In the genomic region with DNA sequence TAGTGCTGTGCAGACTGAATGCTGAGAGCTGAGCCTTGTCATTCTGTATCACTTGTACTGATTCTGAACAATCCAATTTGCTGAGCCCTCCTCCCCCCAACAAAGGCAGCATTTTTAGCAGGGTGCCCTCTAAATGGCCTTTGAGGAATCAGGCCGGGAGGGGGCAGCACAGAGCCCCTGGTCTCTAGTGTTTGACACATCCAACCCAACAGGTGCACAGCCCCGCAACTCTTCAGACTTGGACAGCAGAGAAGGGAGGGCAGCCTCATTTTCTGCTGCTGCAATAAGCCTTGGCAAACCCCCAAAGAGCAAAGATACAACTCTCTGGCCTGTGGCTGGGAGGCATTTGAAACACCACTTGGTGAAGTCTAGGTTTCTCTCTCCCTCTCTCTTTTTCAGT, we compare ENCODE assay signal across 9 cellular contexts. TPM values are rescaled to one million over a fixed set of nuclear protein-coding genes. Genes with fewer than 3 reads are reported as not detected.
DNase-seq lines count a peak whose midpoint lies in the region; ATAC-seq and TF ChIP-seq lines count a peak whose summit lies in the region.
"Had no signal": no experiment of that assay in that cellular context is flagged by ENCODE, and none has a peak within 500 bp of the region (broad histone marks: within the 10 kb centered on the region; RNA-seq: fewer than 3 reads in every experiment).

No MANE protein-coding gene starts in this region.

- H3K27me3 Mint-ChIP-seq in H9 (ENCODE audit: low read depth) (peaks cover 5% of the 10 kb centered on the region), immature natural killer cell (ENCODE audit: low read depth in 3 of 3) (peaks cover 0 to 5% (median 2%) of the 10 kb centered on the region in 3 donors)
- H3K27me3 Mint-ChIP-seq in activated naive CD8-positive, alpha-beta T cell treated with anti-CD3 and anti-CD28 coated beads, Interleukin-2, amount 10 ng/mL, durations not matched to agents 7 days and 5 days, result no peaks in the 10 kb centered on the region

- no peak overlapping the region for H3K18ac ChIP-seq in H9 (ENCODE audit: insufficient read length, low read depth, low read length)

- H3K79me1 ChIP-seq in H9 (ENCODE audit: insufficient read depth, low read depth, low read length, poor library complexity, severe bottlenecking), result no peaks in the 10 kb centered on the region

- no peak overlapping the region for H2BK120ac ChIP-seq in H9 (ENCODE audit: low read depth, low read length, poor library complexity, severe bottlenecking)

- no TSS peak for BruUV-seq in PC-9 (replicated peaks; lab: Mats Ljungman, UMichigan)

- no peak overlapping the region for H4K5ac ChIP-seq in H9 (ENCODE audit: insufficient read length, low read depth, low read length)

- no peak overlapping the region for H3K27ac Mint-ChIP-seq in H9
- no peak overlapping the region for H3K27ac Mint-ChIP-seq in activated naive CD8-positive, alpha-beta T cell treated with anti-CD3 and anti-CD28 coated beads, Interleukin-2, amount 10 ng/mL, durations not matched to agents 7 days and 5 days
- H3K27ac Mint-ChIP-seq in immature natural killer cell, result no peak overlapping the region

- no peak overlapping the region for H3K4me3 ChIP-seq in PC-9
- H3K4me3 ChIP-seq: SK-N-MC had no signal

- H4K8ac ChIP-seq in H9 (replicated peaks; ENCODE audit: insufficient read length, low read depth, low read length), result no peak overlapping the region

- H2BK5ac ChIP-seq in H9 (ENCODE audit: insufficient read length, low read length), result no peak overlapping the region

- no peak overlapping the region for H4K91ac ChIP-seq in H9 (ENCODE audit: insufficient read length, low read depth, low read length)

- no peak overlapping the region for H2AK5ac ChIP-seq in H9 (ENCODE audit: insufficient read length, low read length)

- no peak overlapping the region for H2BK20ac ChIP-seq in H9 (ENCODE audit: low read depth, low read length, poor library complexity, severe bottlenecking)

- H3K14ac ChIP-seq in H9 (ENCODE audit: insufficient read depth, low read length), result no peak overlapping the region

- H3K79me2 ChIP-seq in H9 (ENCODE audit: insufficient read depth, low read length) (no peaks in the 10 kb centered on the region), PC-9 (ENCODE audit: low read depth) (no peaks in the 10 kb centered on the region)

- H3K4me2 ChIP-seq in H9 (ENCODE audit: insufficient read depth, insufficient read length, low read length), result no peak overlapping the region
- no peak overlapping the region for H3K4me2 ChIP-seq in PC-9

- intact Hi-C loops in PC-9 (cut with micrococcal nuclease; ENCODE audit: unreplicated experiment), result no loop called here

- H3K23ac ChIP-seq in H9 (ENCODE audit: insufficient read length, low read depth, low read length), result no peak overlapping the region

- no peaks in the 10 kb centered on the region for H4K20me1 ChIP-seq in H9 (ENCODE audit: control insufficient read depth, insufficient read depth, insufficient read length)
- no peaks in the 10 kb centered on the region for H4K20me1 ChIP-seq in PC-9 (ENCODE audit: insufficient read depth)

- CTCF ChIA-PET in PC-9 (lab: Charles Lee), result no interaction called here

- TF ChIP-seq CTCF in H9 (conservative IDR thresholded peaks at IDR 0.05), result peak; percentile 63
- TF ChIP-seq CTCF in PC-9 (conservative IDR thresholded peaks at IDR 0.05), result peak; percentile 70

- no peak overlapping the region for H3K9ac ChIP-seq in H9 (ENCODE audit: extremely low read depth, insufficient read length, low read length)

- H3K9me3 ChIP-seq in H9 (ENCODE audit: control insufficient read depth, low read depth, low read length) (peaks cover 53% of the 10 kb centered on the region), PC-9 (ENCODE audit: insufficient read depth, low read depth) (no peaks in the 10 kb centered on the region)

- H3K4me1 Mint-ChIP-seq in H9 (peaks cover 0 to 5% of the 10 kb centered on the region in 2 experiments; a peak in 3 of 4 replicates), immature natural killer cell (no peaks in the 10 kb centered on the region)
- no peaks in the 10 kb centered on the region for H3K4me1 Mint-ChIP-seq in activated naive CD8-positive, alpha-beta T cell treated with anti-CD3 and anti-CD28 coated beads, Interleukin-2, amount 10 ng/mL, durations not matched to agents 7 days and 5 days

- WGBS in H9 (ENCODE audit: extremely low coverage, insufficient read length, low lambda C conversion rate), result no CpG with 5 or more reads among the region's 2 CpGs

- no peak overlapping the region for H2BK15ac ChIP-seq in H9 (ENCODE audit: low read depth, low read length)

- no peaks in the 10 kb centered on the region for H3F3A ChIP-seq in PC-9 (ENCODE audit: insufficient read depth, low read depth)

- no peaks in the 10 kb centered on the region for H3K36me3 ChIP-seq in PC-9 (ENCODE audit: low read depth)

- no peaks in the 10 kb centered on the region for H3K23me2 ChIP-seq in H9 (ENCODE audit: insufficient read length, low read depth, low read length, poor library complexity, severe bottlenecking)

- H3K27ac ChIP-seq in H9 (ENCODE audit: insufficient read length, low read depth, low read length) (no peak overlapping the region), PC-9 (no peak overlapping the region)
- H3K27ac ChIP-seq: SK-N-MC had no signal

- no peaks in the 10 kb centered on the region; the same call in 1 of the 2 replicates for H3K27me3 ChIP-seq in H9 (ENCODE audit: insufficient read depth, low read length)
- H3K27me3 ChIP-seq in PC-9 (ENCODE audit: insufficient read depth, low read depth), result 0 out of 2 replicates have a peak, but pooled peaks cover 3% of the 10 kb centered on the region

- H3T11ph ChIP-seq in H9 (ENCODE audit: low read length), result no peak overlapping the region

- POLR2A ChIA-PET in PC-9 (lab: Charles Lee; ENCODE audit: unreplicated experiment), result no interaction called here
- POLR2A ChIA-PET in activated naive CD8-positive, alpha-beta T cell treated with anti-CD3 and anti-CD28 coated beads, Interleukin-2, amount 10 ng/mL, durations not matched to agents 7 days and 5 days (lab: Charles Lee), result no interaction called here

- no peak overlapping the region for H3K56ac ChIP-seq in H9 (ENCODE audit: insufficient read length, low read depth, low read length)

- peak; percentile 50 for ATAC-seq in activated naive CD8-positive, alpha-beta T cell treated with anti-CD3 and anti-CD28 coated beads, Interleukin-2, amount 10 ng/mL, durations not matched to agents 7 days and 5 days (ENCODE audit: low read depth)
- ATAC-seq in GM21367 (IDR thresholded peaks at IDR 0.05; ENCODE audit: unreplicated experiment), result no peak
- ATAC-seq in esophagus mucosa, result no peak

- H3K9me3 Mint-ChIP-seq in H9, result peaks cover 55 to 56% of the 10 kb centered on the region in 2 experiments
- no peaks in the 10 kb centered on the region for H3K9me3 Mint-ChIP-seq in activated naive CD8-positive, alpha-beta T cell treated with anti-CD3 and anti-CD28 coated beads, Interleukin-2, amount 10 ng/mL, durations not matched to agents 7 days and 5 days
- H3K9me3 Mint-ChIP-seq in immature natural killer cell, result no peaks in the 10 kb centered on the region

- no peak overlapping the region for H3K4ac ChIP-seq in H9 (ENCODE audit: low read depth, low read length)

- no peak overlapping the region for H2BK12ac ChIP-seq in H9 (ENCODE audit: insufficient read length, low read depth, low read length)

- H3K36me3 Mint-ChIP-seq in H9 (ENCODE audit: insufficient read depth in 1 of 3, low read depth in 3 of 3) (peaks cover 0 to 3% (median 0%) of the 10 kb centered on the region in 3 experiments; a peak in 4 of 7 replicates), immature natural killer cell (no peaks in the 10 kb centered on the region)
- no peaks in the 10 kb centered on the region for H3K36me3 Mint-ChIP-seq in activated naive CD8-positive, alpha-beta T cell treated with anti-CD3 and anti-CD28 coated beads, Interleukin-2, amount 10 ng/mL, durations not matched to agents 7 days and 5 days

- DNase-seq in EH (ENCODE audit: low read depth) (peak; percentile 22), H9 (peak; percentile 48), PC-9 (peak in 1 of 2 experiments; percentile 23), immature natural killer cell (peak in 2 of 3 donors; percentile 19)
- DNase-seq in activated naive CD8-positive, alpha-beta T cell treated with anti-CD3 and anti-CD28 coated beads, Interleukin-2, amount 10 ng/mL, durations not matched to agents 7 days and 5 days, result peak; percentile 52
- DNase-seq in stimulated activated CD4-positive, alpha-beta T cell treated with anti-CD3 and anti-CD28 coated beads, Interleukin-4, amount 100 ng/mL, for 48 hours (ENCODE audit: low read depth in 2 of 2), result peak; percentile 26 to 46

- no peaks in the 10 kb centered on the region for H3K9me2 ChIP-seq in PC-9 (ENCODE audit: insufficient read depth)

- no peak overlapping the region for H3K4me3 Mint-ChIP-seq in H9
- no peak overlapping the region for H3K4me3 Mint-ChIP-seq in activated naive CD8-positive, alpha-beta T cell treated with anti-CD3 and anti-CD28 coated beads, Interleukin-2, amount 10 ng/mL, durations not matched to agents 7 days and 5 days
- no peak overlapping the region for H3K4me3 Mint-ChIP-seq in immature natural killer cell

- H2AFZ ChIP-seq in H9 (ENCODE audit: low read length), result no peak overlapping the region
- H2AFZ ChIP-seq in PC-9, result no peak overlapping the region

- H3K4me1 ChIP-seq in H9 (ENCODE audit: insufficient read depth, low read length), result no peaks in the 10 kb centered on the region
- H3K4me1 ChIP-seq in PC-9 (replicated peaks; ENCODE audit: insufficient read depth), result no peaks in the 10 kb centered on the region

RNA-seq across cellular contexts. Expression of a gene that starts 3.4 kb away (rescaled TPM):
- total RNA-seq in H9 (2021) (not detected in 2 replicates), PC-9 (2021) (not detected in 2 replicates), esophagus mucosa (not detected)
- not detected for total RNA-seq in activated naive CD8-positive, alpha-beta T cell treated with anti-CD3 and anti-CD28 coated beads, Interleukin-2, amount 10 ng/mL, durations not matched to agents 7 days and 5 days
- polyA plus RNA-seq in immature natural killer cell, result not detected

RNA-seq across cellular contexts. Expression of a gene that starts 54.1 kb away (rescaled TPM):
- total RNA-seq in H9 (2021) (0.20 and 0.77 TPM in 2 replicates), PC-9 (2021) (9.4 and 16.7 TPM in 2 replicates), esophagus mucosa (0.20 TPM)
- total RNA-seq in activated naive CD8-positive, alpha-beta T cell treated with anti-CD3 and anti-CD28 coated beads, Interleukin-2, amount 10 ng/mL, durations not matched to agents 7 days and 5 days, result under 1 TPM; 0.14 to 0.34 TPM
- polyA plus RNA-seq in immature natural killer cell, result 1 to 10 TPM in 1 of 3 donors, under 1 TPM in 1, not detected in 1; 0.96 to 4.0 TPM
